ENCODE assay signal across 11 cellular contexts in genomic region chr5:82352146-82352791, GRCh38.
DNase-seq lines count a peak whose midpoint lies in the region; ATAC-seq and TF ChIP-seq lines count a peak whose summit lies in the region.
"Had no signal": no experiment of that assay in that cellular context is flagged by ENCODE, and none has a peak within 500 bp of the region (broad histone marks: within the 10 kb centered on the region; RNA-seq: fewer than 3 reads in every experiment).

No MANE protein-coding gene starts in this region.

- intact Hi-C loops in activated CD8-positive, alpha-beta T cell treated with anti-CD3 and anti-CD28 coated beads for 36 hours (cut with micrococcal nuclease), result loop anchor here (5.0 to 10.0 kb wide), 5 partner anchors 143 to 1210 kb away; no protein-coding TSS in a partner anchor
- intact Hi-C loops in esophagus muscularis mucosa (cut with DNase I), result loop anchor here (5.0 to 10.0 kb wide), 3 partner anchors 290 to 1210 kb away; no protein-coding TSS in a partner anchor

- TF ChIP-seq CTCF in activated CD8-positive, alpha-beta T cell treated with anti-CD3 and anti-CD28 coated beads for 36 hours (IDR thresholded peaks at IDR 0.05), result peak; percentile 31
- TF ChIP-seq CTCF in esophagus muscularis mucosa (IDR thresholded peaks at IDR 0.05) (no peak), thoracic aorta (IDR thresholded peaks at IDR 0.05) (no peak)

- H3K27ac ChIP-seq in esophagus muscularis mucosa (replicated peaks in 1 of 4), result peak overlapping the region in 2 of 4 donors; percentile 27 to 32
- peak overlapping the region; percentile 63 to 79 for H3K27ac ChIP-seq in thoracic aorta

- no peaks in the 10 kb centered on the region for H3K36me3 Mint-ChIP-seq in activated CD8-positive, alpha-beta T cell treated with anti-CD3 and anti-CD28 coated beads for 36 hours (ENCODE audit: low read depth)
- H3K36me3 Mint-ChIP-seq in activated CD8-positive, alpha-beta T cell treated with anti-CD3 and anti-CD28 coated beads, Interleukin-2, amount 10 ng/mL, durations not matched to agents 7 days and 5 days (ENCODE audit: low read depth), result no peaks in the 10 kb centered on the region

- no peak overlapping the region for H3K27ac Mint-ChIP-seq in activated CD8-positive, alpha-beta T cell treated with anti-CD3 and anti-CD28 coated beads for 36 hours
- H3K27ac Mint-ChIP-seq in activated CD8-positive, alpha-beta T cell treated with anti-CD3 and anti-CD28 coated beads, Interleukin-2, amount 10 ng/mL, durations not matched to agents 7 days and 5 days, result no peak overlapping the region
- H3K27ac Mint-ChIP-seq: stimulated activated naive CD8-positive, alpha-beta T cell treated with anti-CD3 and anti-CD28 coated beads, Interleukin-15, Interleukin-2, amounts not matched to agents 100 ng/mL and 50 ng/mL, for 24 hours had no signal

- CTCF ChIA-PET in activated CD8-positive, alpha-beta T cell treated with anti-CD3 and anti-CD28 coated beads for 36 hours (lab: Charles Lee), result interaction anchor here (0.6 to 3.7 kb wide), 24 partner anchors 13 to 1211 kb away, joined by 3 to 24 read pairs (median 4); no protein-coding TSS in a partner anchor
- CTCF ChIA-PET in activated CD8-positive, alpha-beta T cell treated with anti-CD3 and anti-CD28 coated beads, Interleukin-2, amount 10 ng/mL, durations not matched to agents 7 days and 5 days (lab: Charles Lee), result interaction anchor here (0.6 to 3.7 kb wide), 15 partner anchors 11 to 1210 kb away, joined by 3 to 26 read pairs (median 5); no protein-coding TSS in a partner anchor

- H3K27me3 ChIP-seq in esophagus muscularis mucosa (no peaks in the 10 kb centered on the region), thoracic aorta (replicated peaks; ENCODE audit: insufficient read depth) (no peaks in the 10 kb centered on the region)

- peaks cover 12% of the 10 kb centered on the region for H3K4me1 Mint-ChIP-seq in activated CD8-positive, alpha-beta T cell treated with anti-CD3 and anti-CD28 coated beads for 36 hours (ENCODE audit: low read depth)
- H3K4me1 Mint-ChIP-seq in activated CD8-positive, alpha-beta T cell treated with anti-CD3 and anti-CD28 coated beads, Interleukin-2, amount 10 ng/mL, durations not matched to agents 7 days and 5 days (ENCODE audit: low read depth), result peaks cover 61% of the 10 kb centered on the region

- H3K4me3 ChIP-seq in esophagus muscularis mucosa (no peak overlapping the region), thoracic aorta (no peak overlapping the region)

- DNase-seq in activated CD8-positive, alpha-beta T cell treated with anti-CD3 and anti-CD28 coated beads for 36 hours, result no peak
- DNase-seq in activated CD8-positive, alpha-beta T cell treated with anti-CD3 and anti-CD28 coated beads, Interleukin-2, amount 10 ng/mL, durations not matched to agents 7 days and 5 days, result no peak
- DNase-seq in RPMI7951 (ENCODE audit: low read depth) (peak; percentile 73), esophagus muscularis mucosa (ENCODE audit: extremely low spot score) (peak; percentile 50), thoracic aorta (ENCODE audit: low spot score) (no peak), NCI-H1048 (lab: John Stamatoyannopoulos, UW) (no peak), putamen (ENCODE audit: low spot score) (no peak), COLO668 (lab: John Stamatoyannopoulos, UW; ENCODE audit: unreplicated experiment) (no peak)
- DNase-seq: activated T-cell treated with anti-CD3 and anti-CD28 coated beads, Interleukin-2, amount 50 U/mL, for 4 hours; stimulated activated CD4-positive, alpha-beta T cell treated with anti-CD3 and anti-CD28 coated beads, Interleukin-4, amount 100 ng/mL, for 1 hour had no signal

- POLR2A ChIA-PET in activated CD8-positive, alpha-beta T cell treated with anti-CD3 and anti-CD28 coated beads for 36 hours (lab: Charles Lee), result no interaction called here
- POLR2A ChIA-PET in activated CD8-positive, alpha-beta T cell treated with anti-CD3 and anti-CD28 coated beads, Interleukin-2, amount 10 ng/mL, durations not matched to agents 7 days and 5 days (lab: Charles Lee), result no interaction called here

- no peak for TF ChIP-seq POLR2A in esophagus muscularis mucosa (IDR thresholded peaks at IDR 0.05; ENCODE audit: low read depth)

- peaks cover 24 to 38% (median 27%) of the 10 kb centered on the region in 4 donors for H3K4me1 ChIP-seq in esophagus muscularis mucosa
- peaks cover 45 to 63% of the 10 kb centered on the region in 2 donors for H3K4me1 ChIP-seq in thoracic aorta (ENCODE audit: control insufficient read depth in 1 of 2, low read depth in 2 of 2)

- 64% methylated on average over 7 of the region's 7 CpGs for WGBS in esophagus muscularis mucosa

- TF ChIP-seq EP300 in esophagus muscularis mucosa (IDR thresholded peaks at IDR 0.05), result no peak

- H3K4me3 Mint-ChIP-seq in activated CD8-positive, alpha-beta T cell treated with anti-CD3 and anti-CD28 coated beads for 36 hours, result no peak overlapping the region
- H3K4me3 Mint-ChIP-seq in activated CD8-positive, alpha-beta T cell treated with anti-CD3 and anti-CD28 coated beads, Interleukin-2, amount 10 ng/mL, durations not matched to agents 7 days and 5 days, result no peak overlapping the region
- H3K4me3 Mint-ChIP-seq: activated T-cell treated with anti-CD3 and anti-CD28 coated beads, Interleukin-2, amount 50 U/mL, for 4 hours; stimulated activated naive CD8-positive, alpha-beta T cell treated with anti-CD3 and anti-CD28 coated beads, Interleukin-15, Interleukin-2, amounts not matched to agents 100 ng/mL and 50 ng/mL, for 24 hours had no signal

- H3K36me3 ChIP-seq in esophagus muscularis mucosa (no peaks in the 10 kb centered on the region), thoracic aorta (no peaks in the 10 kb centered on the region)

- no peaks in the 10 kb centered on the region for H3K9me3 Mint-ChIP-seq in activated CD8-positive, alpha-beta T cell treated with anti-CD3 and anti-CD28 coated beads for 36 hours
- no peaks in the 10 kb centered on the region for H3K9me3 Mint-ChIP-seq in activated CD8-positive, alpha-beta T cell treated with anti-CD3 and anti-CD28 coated beads, Interleukin-2, amount 10 ng/mL, durations not matched to agents 7 days and 5 days (ENCODE audit: insufficient read depth)
- H3K9me3 Mint-ChIP-seq: activated T-cell treated with anti-CD3 and anti-CD28 coated beads, Interleukin-2, amount 50 U/mL, for 4 hours; stimulated activated naive CD8-positive, alpha-beta T cell treated with anti-CD3 and anti-CD28 coated beads, Interleukin-15, Interleukin-2, amounts not matched to agents 100 ng/mL and 50 ng/mL, for 24 hours had no signal

- ATAC-seq in activated CD8-positive, alpha-beta T cell treated with anti-CD3 and anti-CD28 coated beads for 36 hours, result no peak
- ATAC-seq in activated CD8-positive, alpha-beta T cell treated with anti-CD3 and anti-CD28 coated beads, Interleukin-2, amount 10 ng/mL, durations not matched to agents 7 days and 5 days, result no peak
- no peak for ATAC-seq in thoracic aorta (ENCODE audit: insufficient number of reproducible peaks, low FRiP score, low read depth)

- no peaks in the 10 kb centered on the region for H3K27me3 Mint-ChIP-seq in activated CD8-positive, alpha-beta T cell treated with anti-CD3 and anti-CD28 coated beads for 36 hours
- peaks cover 2% of the 10 kb centered on the region for H3K27me3 Mint-ChIP-seq in activated CD8-positive, alpha-beta T cell treated with anti-CD3 and anti-CD28 coated beads, Interleukin-2, amount 10 ng/mL, durations not matched to agents 7 days and 5 days (ENCODE audit: low read depth)
- H3K27me3 Mint-ChIP-seq: stimulated activated naive CD8-positive, alpha-beta T cell treated with anti-CD3 and anti-CD28 coated beads, Interleukin-15, Interleukin-2, amounts not matched to agents 100 ng/mL and 50 ng/mL, for 24 hours had no signal

- H3K9me3 ChIP-seq in esophagus muscularis mucosa (no peaks in the 10 kb centered on the region), thoracic aorta (no peaks in the 10 kb centered on the region)

Comparison
In these comparisons a context has a peak if more than half of its experiments do, and no peak if none do; other contexts are left out.
1. DNase-seq: peak in RPMI7951 (single experiment) and esophagus muscularis mucosa (single experiment); none in activated CD8-positive, alpha-beta T cell treated with anti-CD3 and anti-CD28 coated beads for 36 hours (single experiment), activated CD8-positive, alpha-beta T cell treated with anti-CD3 and anti-CD28 coated beads, Interleukin-2, amount 10 ng/mL, durations not matched to agents 7 days and 5 days (single experiment), thoracic aorta (single experiment), NCI-H1048 (single experiment), putamen (single experiment) and COLO668 (single experiment).